In the genomic region with DNA sequence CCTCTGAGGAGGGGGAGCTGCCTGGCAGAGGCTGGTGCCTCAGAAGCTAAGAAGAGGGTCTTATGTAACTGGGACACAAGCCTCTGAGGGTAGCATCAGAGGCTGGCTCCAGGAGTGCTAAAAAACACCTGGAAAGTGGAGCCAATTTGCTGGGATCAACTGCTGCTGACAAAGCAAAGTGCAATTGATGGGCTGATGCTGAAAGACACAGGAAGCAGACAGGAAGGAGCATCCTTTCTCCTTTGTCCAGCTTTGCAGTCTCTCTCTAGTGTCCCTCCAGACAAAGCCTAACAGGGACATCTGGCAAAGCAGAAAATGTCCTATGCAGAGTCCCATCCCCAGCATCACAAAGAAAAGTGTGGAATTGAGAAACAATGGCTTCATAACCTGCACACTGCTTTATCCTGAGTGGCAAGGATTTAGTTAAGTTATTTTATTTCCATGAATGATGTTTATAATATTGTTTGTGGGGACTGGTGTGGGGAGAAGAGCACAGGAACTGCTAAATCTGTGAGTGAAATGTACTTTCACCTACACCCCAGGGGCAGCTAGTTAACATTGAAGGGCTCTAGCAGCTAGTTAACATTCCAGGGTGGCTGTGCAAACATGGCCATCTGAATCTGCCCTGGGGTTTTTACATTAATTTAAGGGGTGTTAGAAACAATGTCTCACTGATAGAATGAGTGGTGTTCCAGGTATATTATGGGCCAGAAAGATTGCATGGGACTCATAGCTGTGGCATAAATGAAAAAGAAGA, we compare ENCODE assay signal across 17 cellular contexts. TPM values are rescaled to one million over a fixed set of nuclear protein-coding genes. Genes with fewer than 3 reads are reported as not detected.
A peak's percentile ranks its signal among the peaks of the same experiment; 100 is the strongest.
DNase-seq lines count a peak whose midpoint lies in the region; ATAC-seq, FAIRE-seq and TF ChIP-seq lines count a peak whose summit lies in the region.
"Had no signal": no experiment of that assay in that cellular context is flagged by ENCODE, and none has a peak within 500 bp of the region (broad histone marks: within the 10 kb centered on the region; RNA-seq: fewer than 3 reads in every experiment).

No MANE protein-coding gene starts in this region.

- H3K4me1 Mint-ChIP-seq in Caco-2 (ENCODE audit: low read depth, unreplicated experiment), result peaks cover 19% of the 10 kb centered on the region
- H3K4me1 Mint-ChIP-seq in H9, result peaks cover 37 to 38% of the 10 kb centered on the region in 2 experiments
- no peaks in the 10 kb centered on the region for H3K4me1 Mint-ChIP-seq in astrocyte (ENCODE audit: low read depth, unreplicated experiment)

- H3K4me2 ChIP-seq in H9 (ENCODE audit: insufficient read depth, insufficient read length, low read length) (no peak overlapping the region), astrocyte (ENCODE audit: low read length) (no peak overlapping the region), mesendoderm (ENCODE audit: low read length) (no peak overlapping the region)

- H3K56ac ChIP-seq in H9 (ENCODE audit: insufficient read length, low read depth, low read length), result no peak overlapping the region
- H3K56ac ChIP-seq in mesendoderm (ENCODE audit: low read length), result no peak overlapping the region

- H3K14ac ChIP-seq in H9 (ENCODE audit: insufficient read depth, low read length), result peak overlapping the region; percentile 82; the same call in 1 of the 2 replicates

- H3K23me2 ChIP-seq in H9 (ENCODE audit: insufficient read length, low read depth, low read length, poor library complexity, severe bottlenecking), result no peaks in the 10 kb centered on the region

- no peak overlapping the region for H4K91ac ChIP-seq in H9 (ENCODE audit: insufficient read length, low read depth, low read length)

- H4K8ac ChIP-seq in H9 (replicated peaks; ENCODE audit: insufficient read length, low read depth, low read length), result no peak overlapping the region
- H4K8ac ChIP-seq in mesendoderm (ENCODE audit: low read depth, low read length), result no peak overlapping the region

- intact Hi-C loops in Caco-2 (cut with micrococcal nuclease; ENCODE audit: unreplicated experiment) (no loop called here), spleen (cut with DNase I; ENCODE audit: low total_unique reads) (no loop called here)

- H2BK15ac ChIP-seq in H9 (ENCODE audit: low read depth, low read length) (no peak overlapping the region), mesendoderm (replicated peaks; ENCODE audit: low read depth) (no peak overlapping the region)

- H2AK5ac ChIP-seq in H9 (ENCODE audit: insufficient read length, low read length) (no peak overlapping the region), mesendoderm (ENCODE audit: low read length) (no peak overlapping the region)

- CTCF ChIA-PET in Caco-2 (lab: Charles Lee), result no interaction called here

- H3K9me3 ChIP-seq in Caco-2 (no peaks in the 10 kb centered on the region), H9 (ENCODE audit: control insufficient read depth, low read depth, low read length) (peaks cover 17% of the 10 kb centered on the region), astrocyte (ENCODE audit: insufficient read depth, low read depth, low read length) (no peaks in the 10 kb centered on the region), spleen (peaks cover 0 to 6% (median 0%) of the 10 kb centered on the region in 8 donors)

- no peak for ATAC-seq in HG03196 (IDR thresholded peaks at IDR 0.05; ENCODE audit: unreplicated experiment)
- ATAC-seq: HCT116 had no signal

- H3K27me3 Mint-ChIP-seq in Caco-2 (ENCODE audit: insufficient read depth, unreplicated experiment) (no peaks in the 10 kb centered on the region), H9 (ENCODE audit: low read depth) (peaks cover 3% of the 10 kb centered on the region), astrocyte (ENCODE audit: low read depth, unreplicated experiment) (peaks cover 2% of the 10 kb centered on the region)

- TF ChIP-seq CTCF in Caco-2 (IDR thresholded peaks at IDR 0.05; ENCODE audit: insufficient read depth in 1 of 2, low read depth in 1 of 2, low read length in 1 of 2, severe bottlenecking in 1 of 2, unreplicated experiment in 1 of 2), result no peak
- TF ChIP-seq CTCF in H9 (conservative IDR thresholded peaks at IDR 0.05), result no peak
- no peak for TF ChIP-seq CTCF in astrocyte (IDR thresholded peaks at IDR 0.05; ENCODE audit: insufficient read depth, low read depth, low read length)
- TF ChIP-seq CTCF in spleen (IDR thresholded peaks at IDR 0.05 in 8 of 11, conservative IDR thresholded peaks at IDR 0.05 in 3 of 11), result no peak

- no peak overlapping the region for H3K9ac ChIP-seq in H9 (ENCODE audit: extremely low read depth, insufficient read length, low read length)
- no peak overlapping the region for H3K9ac ChIP-seq in astrocyte (ENCODE audit: low read length)
- no peak overlapping the region for H3K9ac ChIP-seq in mesendoderm (ENCODE audit: low read length)

- peak overlapping the region; percentile 69 for H3K27ac Mint-ChIP-seq in Caco-2 (ENCODE audit: unreplicated experiment)
- H3K27ac Mint-ChIP-seq in H9, result peak overlapping the region; percentile 86 to 87 (median 87)
- H3K27ac Mint-ChIP-seq in astrocyte (ENCODE audit: unreplicated experiment), result no peak overlapping the region

- H2BK120ac ChIP-seq in H9 (ENCODE audit: low read depth, low read length, poor library complexity, severe bottlenecking) (no peak overlapping the region), mesendoderm (ENCODE audit: low read depth, low read length) (no peak overlapping the region)

- H3T11ph ChIP-seq in H9 (ENCODE audit: low read length), result peak overlapping the region; percentile 70

- H4K5ac ChIP-seq in H9 (ENCODE audit: insufficient read length, low read depth, low read length), result no peak overlapping the region
- no peak overlapping the region for H4K5ac ChIP-seq in mesendoderm (ENCODE audit: low read length)

- H3K18ac ChIP-seq in H9 (ENCODE audit: insufficient read length, low read depth, low read length) (peak overlapping the region; percentile 72), mesendoderm (ENCODE audit: low read length) (no peak overlapping the region)

- H3K79me2 ChIP-seq in H9 (ENCODE audit: insufficient read depth, low read length) (no peaks in the 10 kb centered on the region), astrocyte (ENCODE audit: insufficient read depth, low read length) (no peaks in the 10 kb centered on the region), mesendoderm (ENCODE audit: control insufficient read depth, insufficient read depth, low read length) (no peaks in the 10 kb centered on the region)

- H3K36me3 Mint-ChIP-seq in Caco-2 (ENCODE audit: insufficient read depth, unreplicated experiment) (no peaks in the 10 kb centered on the region), H9 (ENCODE audit: insufficient read depth in 1 of 3, low read depth in 3 of 3) (peaks cover 14 to 25% (median 20%) of the 10 kb centered on the region in 3 experiments), astrocyte (ENCODE audit: low read depth, unreplicated experiment) (no peaks in the 10 kb centered on the region)

- H3K4me3 Mint-ChIP-seq in Caco-2 (ENCODE audit: unreplicated experiment) (no peak overlapping the region), H9 (no peak overlapping the region; a peak in 1 of 5 replicates), astrocyte (ENCODE audit: unreplicated experiment) (no peak overlapping the region)

- no peaks in the 10 kb centered on the region for H4K20me1 ChIP-seq in H9 (ENCODE audit: control insufficient read depth, insufficient read depth, insufficient read length)
- no peaks in the 10 kb centered on the region for H4K20me1 ChIP-seq in astrocyte (ENCODE audit: insufficient read depth, low read length)

- DNase-seq in Caco-2, result peak in 1 of 2 experiments; percentile 4
- no peak for DNase-seq in H9
- DNase-seq in astrocyte (ENCODE audit: low read depth), result no peak
- peak; percentile 39 for DNase-seq in mesendoderm
- no peak for DNase-seq in NOMO-1 treated with DMSO at 0.1 percent for 48 hours (lab: John Stamatoyannopoulos, UW; ENCODE audit: unreplicated experiment)
- DNase-seq in spleen, result no peak
- DNase-seq: DMS53, KG1, NCI-H1436 treated with DMSO at 0.1 percent for 48 hours, NCI-H2081 treated with DMSO at 0.1 percent for 48 hours, NCI-H2227 treated with DMSO at 0.1 percent for 48 hours, NCI-H524 had no signal

- BruUV-seq in Caco-2 (replicated peaks; lab: Mats Ljungman, UMichigan), result no TSS peak

- no peaks in the 10 kb centered on the region for H3K36me3 ChIP-seq in Caco-2 (ENCODE audit: control insufficient read depth, insufficient read depth, low read length)
- H3K36me3 ChIP-seq in astrocyte (ENCODE audit: insufficient read depth, low read length), result no peaks in the 10 kb centered on the region
- H3K36me3 ChIP-seq in mesendoderm (ENCODE audit: control insufficient read depth, insufficient read depth, low read length), result no peaks in the 10 kb centered on the region
- H3K36me3 ChIP-seq in spleen, result no peaks in the 10 kb centered on the region

- H3K27me3 ChIP-seq in Caco-2 (replicated peaks; ENCODE audit: control insufficient read depth, insufficient read depth, low read length) (no peaks in the 10 kb centered on the region), H9 (ENCODE audit: insufficient read depth, low read length) (no peaks in the 10 kb centered on the region), astrocyte (ENCODE audit: insufficient read depth, low read length) (no peaks in the 10 kb centered on the region), mesendoderm (ENCODE audit: insufficient read depth, low read length, poor library complexity) (no peaks in the 10 kb centered on the region), spleen (replicated peaks in 1 of 7) (no peaks in the 10 kb centered on the region)

- peaks cover 18% of the 10 kb centered on the region for H3K4me1 ChIP-seq in Caco-2
- peaks cover 9% of the 10 kb centered on the region; the same call in 1 of the 2 replicates for H3K4me1 ChIP-seq in H9 (ENCODE audit: insufficient read depth, low read length)
- H3K4me1 ChIP-seq in astrocyte (ENCODE audit: insufficient read depth, low read length), result no peaks in the 10 kb centered on the region
- H3K4me1 ChIP-seq in mesendoderm (ENCODE audit: control insufficient read depth, low read depth, low read length), result no peaks in the 10 kb centered on the region
- H3K4me1 ChIP-seq in spleen, result no peaks in the 10 kb centered on the region

- H2BK5ac ChIP-seq in H9 (ENCODE audit: insufficient read length, low read length), result no peak overlapping the region
- H2BK5ac ChIP-seq in mesendoderm (ENCODE audit: low read length), result no peak overlapping the region

- H3K4me3 ChIP-seq in Caco-2 (ENCODE audit: low read depth, low read length) (no peak overlapping the region), astrocyte (ENCODE audit: insufficient read depth, low read depth, low read length) (no peak overlapping the region), mesendoderm (ENCODE audit: low read length) (no peak overlapping the region), spleen (no peak overlapping the region)

- peak overlapping the region; percentile 0 for H2BK12ac ChIP-seq in H9 (ENCODE audit: insufficient read length, low read depth, low read length)

- H2AFZ ChIP-seq in H9 (ENCODE audit: low read length) (no peak overlapping the region), astrocyte (ENCODE audit: low read depth, low read length) (no peak overlapping the region)

- H3K9me3 Mint-ChIP-seq in Caco-2 (ENCODE audit: unreplicated experiment), result peaks cover 20% of the 10 kb centered on the region
- H3K9me3 Mint-ChIP-seq in H9, result peaks cover 29 to 44% of the 10 kb centered on the region in 2 experiments
- H3K9me3 Mint-ChIP-seq in astrocyte (ENCODE audit: unreplicated experiment), result no peaks in the 10 kb centered on the region

- POLR2A ChIA-PET in Caco-2 (lab: Charles Lee), result no interaction called here

- peak; percentile 26 for FAIRE-seq in astrocyte (lab: Jason Lieb, UNC)

- no peak overlapping the region for H2BK20ac ChIP-seq in H9 (ENCODE audit: low read depth, low read length, poor library complexity, severe bottlenecking)

- TF ChIP-seq POLR2A in spleen (IDR thresholded peaks at IDR 0.05), result no peak

- H3K4ac ChIP-seq in H9 (ENCODE audit: low read depth, low read length), result no peak overlapping the region
- no peak overlapping the region for H3K4ac ChIP-seq in mesendoderm (ENCODE audit: low read depth, low read length)

- no peaks in the 10 kb centered on the region for H3K79me1 ChIP-seq in H9 (ENCODE audit: insufficient read depth, low read depth, low read length, poor library complexity, severe bottlenecking)
- H3K79me1 ChIP-seq in mesendoderm (ENCODE audit: low read length), result no peaks in the 10 kb centered on the region

- H3K27ac ChIP-seq in H9 (ENCODE audit: insufficient read length, low read depth, low read length) (peak overlapping the region; percentile 78), astrocyte (ENCODE audit: low read depth, low read length) (no peak overlapping the region), mesendoderm (ENCODE audit: low read depth, low read length) (no peak overlapping the region), spleen (no peak overlapping the region)
- H3K27ac ChIP-seq: C4-2B, RWPE1 had no signal

- no peak overlapping the region for H3K23ac ChIP-seq in H9 (ENCODE audit: insufficient read length, low read depth, low read length)
- no peak overlapping the region for H3K23ac ChIP-seq in mesendoderm (ENCODE audit: low read length)

RNA-seq across cellular contexts. Expression of a gene that starts 25.6 kb away (rescaled TPM):
- 21.7 and 22.0 TPM in 2 replicates for total RNA-seq in Caco-2 (2022)
- total RNA-seq in H9 (2021), result 6.5 and 6.8 TPM in 2 replicates
- 18.8 and 19.8 TPM in 2 replicates for total RNA-seq in astrocyte
- 5.0 TPM for polyA plus RNA-seq in mesendoderm (2013, experiment 1 of 2)
- polyA plus RNA-seq in mesendoderm (2013, experiment 2 of 2), result 5.0 TPM
- 10 to 100 TPM in 5 of 7 donors, 1 to 10 TPM in 2; 8.1 to 13.3 (median 11.9) TPM for total RNA-seq in spleen
- polyA plus RNA-seq in spleen, result 1 to 10 TPM; 1.0 to 1.6 (median 1.5) TPM

RNA-seq across cellular contexts. Expression of a gene that starts 42.0 kb away (rescaled TPM):
- total RNA-seq in Caco-2 (2022), result 3.7 and 3.9 TPM in 2 replicates
- 1.8 TPM in 2 replicates for total RNA-seq in H9 (2021)
- 2.0 and 3.4 TPM in 2 replicates for total RNA-seq in astrocyte
- 0.70 TPM for polyA plus RNA-seq in mesendoderm (2013, experiment 1 of 2)
- polyA plus RNA-seq in mesendoderm (2013, experiment 2 of 2), result 0.66 TPM
- 1 to 10 TPM; 1.7 to 5.7 (median 2.5) TPM for total RNA-seq in spleen
- polyA plus RNA-seq in spleen, result under 1 TPM; 0.28 to 0.48 (median 0.33) TPM
- total RNA-seq: G401 had no signal

RNA-seq across cellular contexts. Expression of a gene that starts 55.9 kb away (rescaled TPM):
- total RNA-seq in Caco-2 (2022), result 2.7 and 2.9 TPM in 2 replicates
- total RNA-seq in H9 (2021), result not detected in 2 replicates
- total RNA-seq in astrocyte, result not detected in 2 replicates
- polyA plus RNA-seq in mesendoderm (2013, experiment 1 of 2), result not detected
- polyA plus RNA-seq in mesendoderm (2013, experiment 2 of 2), result 0.06 TPM
- not detected for total RNA-seq in spleen
- polyA plus RNA-seq in spleen, result under 1 TPM in 1 of 3 donors, not detected in 2; 0.15 TPM
- total RNA-seq: G401 had no signal
